ENCODE assay signal across 1 cellular context in genomic region chr3:98058244-98058960, GRCh38.
TF ChIP-seq lines count a peak whose summit lies in the region.

No MANE protein-coding gene starts in this region.

TF ChIP-seq in H1, 55 proteins besides CTCF, POLR2A, EP300 and RAD21:
- TF ChIP-seq POU5F1 (IDR thresholded peaks at IDR 0.05; ENCODE audit: low read depth, low read length) (no peak), SIN3A (conservative IDR thresholded peaks at IDR 0.05 in 1 of 2, IDR thresholded peaks at IDR 0.05 in 1 of 2; ENCODE audit: low read depth in 1 of 2, low read length in 2 of 2) (no peak), KDM1A (IDR thresholded peaks at IDR 0.05; ENCODE audit: borderline replicate concordance, low read length) (no peak), CBX5 (IDR thresholded peaks at IDR 0.05; ENCODE audit: low read depth, low read length) (no peak), NRF1 (IDR thresholded peaks at IDR 0.05; ENCODE audit: low read depth, low read length) (no peak), BCL11A (IDR thresholded peaks at IDR 0.05; ENCODE audit: low read depth in 2 of 2, low read length in 2 of 2) (no peak), TAF1 (IDR thresholded peaks at IDR 0.05; ENCODE audit: low read depth, low read length) (no peak), SP1 (IDR thresholded peaks at IDR 0.05; ENCODE audit: low read depth, low read length) (no peak), RFX5 (IDR thresholded peaks at IDR 0.05; ENCODE audit: borderline replicate concordance, low read depth, low read length) (no peak), HDAC2 (IDR thresholded peaks at IDR 0.05; ENCODE audit: borderline replicate concordance in 1 of 2, low read depth in 2 of 2, low read length in 2 of 2) (no peak), HDAC6 (IDR thresholded peaks at IDR 0.05; ENCODE audit: low read depth, low read length) (no peak), CTBP2 (IDR thresholded peaks at IDR 0.05; ENCODE audit: borderline replicate concordance, insufficient read depth, insufficient read length, low read length) (no peak), SUZ12 (IDR thresholded peaks at IDR 0.05; ENCODE audit: low read length) (no peak), KDM4A (IDR thresholded peaks at IDR 0.05; ENCODE audit: low read depth, low read length, severe bottlenecking) (no peak), E2F6 (IDR thresholded peaks at IDR 0.05) (no peak), CHD2 (IDR thresholded peaks at IDR 0.05; ENCODE audit: low read length) (no peak), SRF (IDR thresholded peaks at IDR 0.05; ENCODE audit: low read depth, low read length) (no peak)
- TF ChIP-seq, protein P1, sequence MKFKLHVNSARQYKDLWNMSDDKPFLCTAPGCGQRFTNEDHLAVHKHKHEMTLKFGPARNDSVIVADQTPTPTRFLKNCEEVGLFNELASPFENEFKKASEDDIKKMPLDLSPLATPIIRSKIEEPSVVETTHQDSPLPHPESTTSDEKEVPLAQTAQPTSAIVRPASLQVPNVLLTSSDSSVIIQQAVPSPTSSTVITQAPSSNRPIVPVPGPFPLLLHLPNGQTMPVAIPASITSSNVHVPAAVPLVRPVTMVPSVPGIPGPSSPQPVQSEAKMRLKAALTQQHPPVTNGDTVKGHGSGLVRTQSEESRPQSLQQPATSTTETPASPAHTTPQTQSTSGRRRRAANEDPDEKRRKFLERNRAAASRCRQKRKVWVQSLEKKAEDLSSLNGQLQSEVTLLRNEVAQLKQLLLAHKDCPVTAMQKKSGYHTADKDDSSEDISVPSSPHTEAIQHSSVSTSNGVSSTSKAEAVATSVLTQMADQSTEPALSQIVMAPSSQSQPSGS (IDR thresholded peaks at IDR 0.05; ENCODE audit: low read length): no peak
- TF ChIP-seq, protein P2, sequence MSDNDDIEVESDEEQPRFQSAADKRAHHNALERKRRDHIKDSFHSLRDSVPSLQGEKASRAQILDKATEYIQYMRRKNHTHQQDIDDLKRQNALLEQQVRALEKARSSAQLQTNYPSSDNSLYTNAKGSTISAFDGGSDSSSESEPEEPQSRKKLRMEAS (IDR thresholded peaks at IDR 0.05): no peak
